In genomic region chr11:32033491-32033890, GRCh38 we compare ENCODE assay signal across 14 cellular contexts.
"Had no signal": no experiment of that assay in that cellular context is flagged by ENCODE, and none has a peak within 500 bp of the region (broad histone marks: within the 10 kb centered on the region; RNA-seq: fewer than 3 reads in every experiment).

No MANE protein-coding gene starts in this region.

- FAIRE-seq: islet of Langerhans had no signal

- H3K27ac Mint-ChIP-seq: activated naive CD4-positive, alpha-beta T cell treated with anti-CD3 and anti-CD28 coated beads, Interleukin-2, amount 50 U/mL, for 72 hours; nephron; stimulated activated memory B cell treated with anti-CD40 and anti-IgM and Interleukin-4, amounts not matched to agents 10 μg/mL and 1 μg/mL and 100 μg/mL, for 72 hours; type B pancreatic cell had no signal

- H3K4me3 ChIP-seq: adrenal gland, spleen, testis had no signal

- H3K4me3 Mint-ChIP-seq: activated T-helper 1 cell treated with anti-CD3 and anti-CD28 coated beads, Interleukin-12 subunit alpha, Interleukin-12 subunit beta, Interleukin-2, Interleukin-4 antibody, amounts not matched to agents 30 ng/mL and 10 ng/mL and 1 ng/mL, durations not matched to agents 14 hours and 24 hours and 36 hours; nephron; stimulated activated memory B cell treated with anti-CD40 and anti-IgM and Interleukin-4, amounts not matched to agents 10 μg/mL and 1 μg/mL and 100 μg/mL, for 72 hours; type B pancreatic cell had no signal

- H3K36me3 ChIP-seq: adrenal gland, spleen had no signal

- H3K36me3 Mint-ChIP-seq: activated naive CD4-positive, alpha-beta T cell treated with anti-CD3 and anti-CD28 coated beads, Interleukin-2, amount 50 U/mL, for 72 hours; stimulated activated memory B cell treated with anti-CD40 and anti-IgM and Interleukin-4, amounts not matched to agents 10 μg/mL and 1 μg/mL and 100 μg/mL, for 72 hours; type B pancreatic cell had no signal

- H3K9me3 Mint-ChIP-seq: activated naive CD4-positive, alpha-beta T cell treated with anti-CD3 and anti-CD28 coated beads, Interleukin-2, amount 50 U/mL, for 72 hours; activated T-helper 1 cell treated with anti-CD3 and anti-CD28 coated beads, Interleukin-12 subunit alpha, Interleukin-12 subunit beta, Interleukin-2, Interleukin-4 antibody, amounts not matched to agents 30 ng/mL and 10 ng/mL and 1 ng/mL, durations not matched to agents 14 hours and 24 hours and 36 hours; nephron; stimulated activated memory B cell treated with anti-CD40 and anti-IgM and Interleukin-4, amounts not matched to agents 10 μg/mL and 1 μg/mL and 100 μg/mL, for 72 hours; type B pancreatic cell had no signal

- H3K27me3 ChIP-seq: adrenal gland, testis had no signal

- H3K27ac ChIP-seq: adrenal gland, spleen, testis had no signal

- H3K4me1 Mint-ChIP-seq: nephron had no signal

- H3K4me1 ChIP-seq: adrenal gland, spleen had no signal

- H3K9me3 ChIP-seq: adrenal gland, testis had no signal

- DNase-seq: activated CD4-positive, alpha-beta T cell treated with anti-CD3 and anti-CD28 coated beads, Interleukin-2, amount 50 U/mL, for 48 hours; activated gamma-delta T cell treated with Interleukin-2 at 50 U/mL for 16 hours; adrenal gland; left cardiac atrium; mesendoderm; spleen; stimulated activated CD4-positive, alpha-beta T cell treated with anti-CD3 and anti-CD28 coated beads, Interleukin-4, amount 100 ng/mL, for 4 hours; testis had no signal
